ENCODE assay signal across 27 cellular contexts in genomic region chr9:132068604-132069003, GRCh38. TPM values are rescaled to one million over a fixed set of nuclear protein-coding genes. Genes with fewer than 3 reads are reported as not detected.
DNase-seq lines count a peak whose midpoint lies in the region; ATAC-seq lines count a peak whose summit lies in the region.
"Had no signal": no experiment of that assay in that cellular context is flagged by ENCODE, and none has a peak within 500 bp of the region (broad histone marks: within the 10 kb centered on the region; RNA-seq: fewer than 3 reads in every experiment).

No MANE protein-coding gene starts in this region.

- peaks cover 34% of the 10 kb centered on the region for H3K4me1 Mint-ChIP-seq in T-helper 17 cell

- H3K27ac Mint-ChIP-seq in T-helper 17 cell = peak overlapping the region; percentile 82
- H3K27ac Mint-ChIP-seq: activated CD4-positive, alpha-beta memory T cell treated with anti-CD3 and anti-CD28 coated beads, Interleukin-2, amount 10 ng/mL, durations not matched to agents 7 days and 5 days; memory B cell had no signal

- H3K4me3 Mint-ChIP-seq in T-helper 17 cell = no peak overlapping the region
- H3K4me3 Mint-ChIP-seq: activated CD4-positive, alpha-beta memory T cell treated with anti-CD3 and anti-CD28 coated beads, Interleukin-2, amount 10 ng/mL, durations not matched to agents 7 days and 5 days; memory B cell; naive thymus-derived CD4-positive, alpha-beta T cell; T-helper 1 cell treated with Interleukin-12 subunit alpha and Interleukin-12 subunit beta and Interleukin-4 antibody, amounts not matched to agents 30 μg/mL and 1 μg/mL, for 36 hours had no signal

- no peaks in the 10 kb centered on the region for H3K27me3 Mint-ChIP-seq in T-helper 17 cell
- H3K27me3 Mint-ChIP-seq: activated CD4-positive, alpha-beta memory T cell treated with anti-CD3 and anti-CD28 coated beads, Interleukin-2, amount 10 ng/mL, durations not matched to agents 7 days and 5 days; memory B cell; naive thymus-derived CD4-positive, alpha-beta T cell had no signal

- DNase-seq in T-helper 17 cell (no peak), middle frontal gyrus (ENCODE audit: extremely low spot score, low spot score) (peak; percentile 57), retina (peak; percentile 51), NCI-H2171 treated with DMSO at 0.1 percent for 48 hours (lab: John Stamatoyannopoulos, UW) (no peak), mucosa of gallbladder (ENCODE audit: low spot score) (no peak), NCI-H2029 treated with DMSO at 0.1 percent for 48 hours (lab: John Stamatoyannopoulos, UW) (no peak), activated gamma-delta T cell treated with Interleukin-2 at 50 U/mL for 16 hours (no peak)
- DNase-seq: activated CD4-positive, alpha-beta memory T cell treated with anti-CD3 and anti-CD28 coated beads, Interleukin-2, amount 10 ng/mL, durations not matched to agents 7 days and 5 days; activated CD4-positive, CD25-positive, alpha-beta regulatory T cell treated with anti-CD3 and anti-CD28 coated beads, Interleukin-2, amount 50 U/mL, for 72 hours; activated CD8-positive, alpha-beta memory T cell treated with anti-CD3 and anti-CD28 coated beads, Interleukin-2, amount 50 U/mL, for 48 hours; effector memory CD4-positive, alpha-beta T cell; GOT3; Kasumi-1; left colon; MV-4-11; naive thymus-derived CD4-positive, alpha-beta T cell; NCI-H510A; right cardiac atrium; spleen; upper lobe of right lung had no signal

- no peak for ATAC-seq in T-helper 17 cell
- ATAC-seq: GM12878; HepG2; left colon; naive thymus-derived CD4-positive, alpha-beta T cell; right cardiac atrium; upper lobe of right lung had no signal

- peaks cover 7% of the 10 kb centered on the region for H3K36me3 Mint-ChIP-seq in T-helper 17 cell (ENCODE audit: low read depth)

- H3K27ac ChIP-seq in cingulate gyrus (ENCODE audit: low read depth, low read length) = peak overlapping the region; percentile 79
- H3K27ac ChIP-seq: C4-2B, RWPE1, spleen, upper lobe of right lung had no signal

- no peaks in the 10 kb centered on the region for H3K9me3 ChIP-seq in T-helper 17 cell (ENCODE audit: control insufficient read depth, low read length, poor library complexity, severe bottlenecking)
- H3K9me3 ChIP-seq: spleen, upper lobe of right lung had no signal

RNA-seq across cellular contexts. Expression of gene MED27, which starts 11.1 kb away (rescaled TPM):
- total RNA-seq in T-helper 17 cell (10 to 100 TPM; 19.2 to 28.9 TPM), mucosa of gallbladder (13.9 TPM)

Comparison
In these comparisons a context has a peak if more than half of its experiments do, and no peak if none do; other contexts are left out.
1. DNase-seq: peak in middle frontal gyrus (single experiment) and retina (single experiment); none in T-helper 17 cell (0 of 3), NCI-H2171 treated with DMSO at 0.1 percent for 48 hours (single experiment), mucosa of gallbladder (single experiment), NCI-H2029 treated with DMSO at 0.1 percent for 48 hours (single experiment) and activated gamma-delta T cell treated with Interleukin-2 at 50 U/mL for 16 hours (single experiment).